Comparison of ENCODE assay signal across 1 cellular context in genomic region chr11:44621784-44622183, GRCh38.
TF ChIP-seq lines count a peak whose summit lies in the region.

No MANE protein-coding gene starts in this region.

TF ChIP-seq in GM12878, 131 proteins besides CTCF, POLR2A, EP300 and RAD21:
- no peak for TF ChIP-seq ELK1 (IDR thresholded peaks at IDR 0.05; ENCODE audit: low read depth, low read length)
- peak; percentile 12; the same call in 1 of the 2 replicates for TF ChIP-seq SPI1 (IDR thresholded peaks at IDR 0.05; ENCODE audit: borderline replicate concordance, insufficient read depth, low read depth, low read length)
